ENCODE assay signal across 1 cellular context in genomic region chr19:11435833-11436313, GRCh38.
TF ChIP-seq lines count a peak whose summit lies in the region.

No MANE protein-coding gene starts in this region.

TF ChIP-seq in K562, 482 proteins besides CTCF, POLR2A, EP300 and RAD21 (continued from another document):
- TF ChIP-seq TSHZ1 (CRISPR knock-in tag; IDR thresholded peaks at IDR 0.05) (no peak), RUNX1 (IDR thresholded peaks at IDR 0.05; ENCODE audit: low read depth) (0 out of 2 replicates have a peak, but pooled peaks have one; percentile 29), SMARCC2 (IDR thresholded peaks at IDR 0.05; ENCODE audit: low read depth) (no peak), CREM (IDR thresholded peaks at IDR 0.05; ENCODE audit: low read depth) (no peak), ETS2 (tag; IDR thresholded peaks at IDR 0.05; ENCODE audit: borderline replicate concordance, poor library complexity, severe bottlenecking) (no peak), FOXP4 (CRISPR knock-in tag; IDR thresholded peaks at IDR 0.05; ENCODE audit: borderline replicate concordance) (0 out of 2 replicates have a peak, but pooled peaks have one; percentile 7), NCOR1 (IDR thresholded peaks at IDR 0.05) (no peak), MBD2 (IDR thresholded peaks at IDR 0.05; ENCODE audit: borderline replicate concordance, low read depth) (no peak), ZFX (CRISPR knock-in tag; IDR thresholded peaks at IDR 0.05) (peak; percentile 40), HMGXB4 (CRISPR knock-in tag; IDR thresholded peaks at IDR 0.05) (no peak), ZNF511 (CRISPR knock-in tag; IDR thresholded peaks at IDR 0.05) (no peak), HNRNPUL1 (IDR thresholded peaks at IDR 0.05; ENCODE audit: low read length) (no peak), E2F3 (CRISPR knock-in tag; IDR thresholded peaks at IDR 0.05) (no peak), BMI1 (IDR thresholded peaks at IDR 0.05; ENCODE audit: low read length) (no peak), STAT5B (CRISPR knock-in tag; IDR thresholded peaks at IDR 0.05) (no peak)
